Comparison of ENCODE assay signal across 8 cellular contexts in genomic region chr19:8209111-8209964, GRCh38. TPM values are rescaled to one million over a fixed set of nuclear protein-coding genes. Genes with fewer than 3 reads are reported as not detected.
DNase-seq lines count a peak whose midpoint lies in the region; ATAC-seq and TF ChIP-seq lines count a peak whose summit lies in the region.

Gene CERS4 (plus strand): TSS chr19:8209370. CDS start chr19:8251077, 41,707 bp downstream.

- TF ChIP-seq POLR2A in adrenal gland (IDR thresholded peaks at IDR 0.05): peak; percentile 7 to 20

- H3K4me3 Mint-ChIP-seq in CD4-positive, CD25-positive, alpha-beta regulatory T cell: peak within 1 kb of the TSS; percentile 91 to 97 (median 92)
- peak within 1 kb of the TSS; percentile 88 for H3K4me3 Mint-ChIP-seq in T-helper 1 cell treated with Interleukin-12 subunit alpha and Interleukin-12 subunit beta and Interleukin-4 antibody, amounts not matched to agents 30 μg/mL and 1 μg/mL, for 36 hours

- WGBS in adrenal gland, 4 donors: 1 to 7% (median 2%) methylated on average over 6 to 98 of the region's 98 CpGs
- WGBS in psoas muscle, 3 donors: 0 to 1% (median 0%) methylated on average over 46 to 98 of the region's 98 CpGs

- peaks cover 9% of the 10 kb centered on the region for H3K36me3 Mint-ChIP-seq in CD4-positive, CD25-positive, alpha-beta regulatory T cell
- peaks cover 7% of the 10 kb centered on the region for H3K36me3 Mint-ChIP-seq in T-helper 1 cell treated with Interleukin-12 subunit alpha and Interleukin-12 subunit beta and Interleukin-4 antibody, amounts not matched to agents 30 μg/mL and 1 μg/mL, for 36 hours (ENCODE audit: low read depth)

- TF ChIP-seq CTCF in adrenal gland (IDR thresholded peaks at IDR 0.05): no peak
- no peak for TF ChIP-seq CTCF in right atrium auricular region (IDR thresholded peaks at IDR 0.05)
- no peak for TF ChIP-seq CTCF in psoas muscle (IDR thresholded peaks at IDR 0.05)
- no peak for TF ChIP-seq CTCF in upper lobe of right lung (IDR thresholded peaks at IDR 0.05)

- no peaks in the 10 kb centered on the region for H3K9me3 ChIP-seq in CD4-positive, CD25-positive, alpha-beta regulatory T cell (ENCODE audit: control insufficient read depth in 2 of 2, low read length in 2 of 2)
- H3K9me3 ChIP-seq in adrenal gland (replicated peaks in 1 of 3): no peaks in the 10 kb centered on the region
- no peaks in the 10 kb centered on the region for H3K9me3 ChIP-seq in right atrium auricular region
- H3K9me3 ChIP-seq in psoas muscle: no peaks in the 10 kb centered on the region
- no peaks in the 10 kb centered on the region for H3K9me3 ChIP-seq in upper lobe of right lung

- peak within 1 kb of the TSS; percentile 82 for H3K27ac ChIP-seq in CD4-positive, CD25-positive, alpha-beta regulatory T cell (ENCODE audit: insufficient read depth, low read length, poor library complexity, severe bottlenecking)
- H3K27ac ChIP-seq in adrenal gland (peak within 1 kb of the TSS in 2 of 5 donors; percentile 68 to 82), right atrium auricular region (peak within 1 kb of the TSS; percentile 80 to 85), psoas muscle (no peak within 1 kb of the TSS), upper lobe of right lung (peak within 1 kb of the TSS; percentile 85)

- H3K9me3 Mint-ChIP-seq in CD4-positive, CD25-positive, alpha-beta regulatory T cell: no peaks in the 10 kb centered on the region
- no peaks in the 10 kb centered on the region for H3K9me3 Mint-ChIP-seq in T-helper 1 cell treated with Interleukin-12 subunit alpha and Interleukin-12 subunit beta and Interleukin-4 antibody, amounts not matched to agents 30 μg/mL and 1 μg/mL, for 36 hours

- H3K4me3 ChIP-seq in CD4-positive, CD25-positive, alpha-beta regulatory T cell (ENCODE audit: low read depth, low read length): peak within 1 kb of the TSS; percentile 82
- peak within 1 kb of the TSS in 3 of 4 donors; percentile 18 to 97 (median 45) for H3K4me3 ChIP-seq in adrenal gland
- H3K4me3 ChIP-seq in right atrium auricular region: peak within 1 kb of the TSS; percentile 60 to 84
- peak within 1 kb of the TSS; percentile 73 for H3K4me3 ChIP-seq in psoas muscle
- peak within 1 kb of the TSS; percentile 87 for H3K4me3 ChIP-seq in upper lobe of right lung

- intact Hi-C loops in adrenal gland (cut with DNase I): no loop called here
- intact Hi-C loops in psoas muscle (cut with DNase I): no loop called here
- intact Hi-C loops in upper lobe of right lung (cut with DNase I): no loop called here

- peaks cover 18% of the 10 kb centered on the region for H3K27me3 Mint-ChIP-seq in CD4-positive, CD25-positive, alpha-beta regulatory T cell
- H3K27me3 Mint-ChIP-seq in T-helper 1 cell treated with Interleukin-12 subunit alpha and Interleukin-12 subunit beta and Interleukin-4 antibody, amounts not matched to agents 30 μg/mL and 1 μg/mL, for 36 hours (ENCODE audit: low read depth): peaks cover 5% of the 10 kb centered on the region

- H3K36me3 ChIP-seq in CD4-positive, CD25-positive, alpha-beta regulatory T cell (ENCODE audit: control insufficient read depth, insufficient read depth, low read length): no peaks in the 10 kb centered on the region
- H3K36me3 ChIP-seq in adrenal gland (replicated peaks in 1 of 2) (no peaks in the 10 kb centered on the region), right atrium auricular region (no peaks in the 10 kb centered on the region), psoas muscle (ENCODE audit: insufficient read depth in 1 of 2, low read depth in 1 of 2) (no peaks in the 10 kb centered on the region), upper lobe of right lung (no peaks in the 10 kb centered on the region)

- H3K27me3 ChIP-seq in CD4-positive, CD25-positive, alpha-beta regulatory T cell (ENCODE audit: control insufficient read depth, insufficient read depth, low read length): no peaks in the 10 kb centered on the region
- H3K27me3 ChIP-seq in adrenal gland (no peaks in the 10 kb centered on the region), right atrium auricular region (no peaks in the 10 kb centered on the region), psoas muscle (ENCODE audit: insufficient read depth in 3 of 3, low read length in 2 of 3) (peaks cover 0 to 17% (median 6%) of the 10 kb centered on the region in 3 donors), upper lobe of right lung (no peaks in the 10 kb centered on the region)

- ATAC-seq in CD4-positive, CD25-positive, alpha-beta regulatory T cell (ENCODE audit: low read depth in 2 of 2): peak; percentile 83
- ATAC-seq in GM19397 (IDR thresholded peaks at IDR 0.05; ENCODE audit: unreplicated experiment) (peak; percentile 67), psoas muscle (peak; percentile 68 to 88 (median 75)), upper lobe of right lung (peak; percentile 92)

- peaks cover 0 to 41% (median 17%) of the 10 kb centered on the region in 4 donors for H3K4me1 Mint-ChIP-seq in CD4-positive, CD25-positive, alpha-beta regulatory T cell
- H3K4me1 Mint-ChIP-seq in T-helper 1 cell treated with Interleukin-12 subunit alpha and Interleukin-12 subunit beta and Interleukin-4 antibody, amounts not matched to agents 30 μg/mL and 1 μg/mL, for 36 hours (ENCODE audit: low read depth): peaks cover 18% of the 10 kb centered on the region

- DNase-seq in CD4-positive, CD25-positive, alpha-beta regulatory T cell: peak; percentile 82 to 87 (median 85)
- peak; percentile 62 for DNase-seq in HK-2 (ENCODE audit: unreplicated experiment)
- peak; percentile 26 to 74 (median 62) for DNase-seq in adrenal gland
- peak; percentile 60 for DNase-seq in right atrium auricular region (ENCODE audit: low spot score)
- peak; percentile 78 to 81 for DNase-seq in psoas muscle
- DNase-seq in upper lobe of right lung: peak; percentile 90

- peak within 1 kb of the TSS; percentile 89 to 99 (median 92) for H3K27ac Mint-ChIP-seq in CD4-positive, CD25-positive, alpha-beta regulatory T cell
- H3K27ac Mint-ChIP-seq in T-helper 1 cell treated with Interleukin-12 subunit alpha and Interleukin-12 subunit beta and Interleukin-4 antibody, amounts not matched to agents 30 μg/mL and 1 μg/mL, for 36 hours: peak within 1 kb of the TSS; percentile 81

- H3K4me1 ChIP-seq in CD4-positive, CD25-positive, alpha-beta regulatory T cell (ENCODE audit: control insufficient read depth, insufficient read depth, low read length, poor library complexity, severe bottlenecking): peaks cover 16% of the 10 kb centered on the region
- H3K4me1 ChIP-seq in adrenal gland (replicated peaks in 1 of 2) (peaks cover 0 to 4% of the 10 kb centered on the region in 2 donors), right atrium auricular region (peaks cover 0 to 22% of the 10 kb centered on the region in 2 donors), psoas muscle (no peaks in the 10 kb centered on the region), upper lobe of right lung (peaks cover 10% of the 10 kb centered on the region)

RNA-seq across cellular contexts. Expression of gene CERS4, which starts in this region (rescaled TPM):
- total RNA-seq in CD4-positive, CD25-positive, alpha-beta regulatory T cell: 20.2 TPM
- 10 to 100 TPM; 10.1 to 14.5 (median 12.2) TPM for polyA plus RNA-seq in CD4-positive, CD25-positive, alpha-beta regulatory T cell
- total RNA-seq in adrenal gland (10 to 100 TPM; 12.2 to 64.4 (median 35.8) TPM), right atrium auricular region (10 to 100 TPM; 19.4 to 20.5 TPM), psoas muscle (1 to 10 TPM; 2.1 to 4.8 (median 3.6) TPM), upper lobe of right lung (65.4 TPM)
- polyA plus RNA-seq in adrenal gland (10 to 100 TPM in 2 of 3 donors, 1 to 10 TPM in 1; 5.5 to 34.9 (median 26.5) TPM), psoas muscle (1 to 10 TPM; 1.1 to 2.8 (median 1.3) TPM)
